Comparison of ENCODE assay signal across 8 cellular contexts in genomic region chr11:62081378-62082291, GRCh38. TPM values are rescaled to one million over a fixed set of nuclear protein-coding genes. Genes with fewer than 3 reads are reported as not detected.
DNase-seq lines count a peak whose midpoint lies in the region; ATAC-seq and TF ChIP-seq lines count a peak whose summit lies in the region.

No MANE protein-coding gene starts in this region.

- no peak overlapping the region for H3K4me3 ChIP-seq in NT2/D1 (ENCODE audit: insufficient read length, low read depth)
- H3K4me3 ChIP-seq in mucosa of descending colon = no peak overlapping the region

- H3K27ac Mint-ChIP-seq in CD4-positive, alpha-beta T cell = no peak overlapping the region
- H3K27ac Mint-ChIP-seq in endothelial cell (ENCODE audit: unreplicated experiment) = no peak overlapping the region

- peak; percentile 93 for ATAC-seq in CD4-positive, alpha-beta T cell (ENCODE audit: poor library complexity)
- ATAC-seq in mucosa of descending colon (peak; percentile 96), GM19351 (IDR thresholded peaks at IDR 0.05; ENCODE audit: unreplicated experiment) (no peak)

- H3K36me3 ChIP-seq in NT2/D1 (ENCODE audit: insufficient read depth, insufficient read length, low read length) = no peaks in the 10 kb centered on the region
- no peaks in the 10 kb centered on the region for H3K36me3 ChIP-seq in mucosa of descending colon (ENCODE audit: low read depth)

- H3K27me3 ChIP-seq in CD4-positive, alpha-beta T cell (ENCODE audit: control insufficient read depth, insufficient read depth, low read length) = no peaks in the 10 kb centered on the region
- no peaks in the 10 kb centered on the region for H3K27me3 ChIP-seq in NT2/D1 (ENCODE audit: insufficient read depth, insufficient read length)

- H3K4me1 ChIP-seq in NT2/D1 (ENCODE audit: insufficient read depth, insufficient read length) (no peaks in the 10 kb centered on the region), mucosa of descending colon (ENCODE audit: low read depth) (no peaks in the 10 kb centered on the region)

- intact Hi-C loops in CD4-positive, alpha-beta T cell (cut with DNase I, micrococcal nuclease) = loop anchor here (1.0 to 2.0 kb wide), 6 partner anchors 56 to 283 kb away; no protein-coding TSS in a partner anchor
- intact Hi-C loops in mucosa of descending colon (cut with DNase I, micrococcal nuclease) = loop anchor here in 1 of 2 donors (5.0 kb wide), 1 partner anchor 184 kb away; no protein-coding TSS in a partner anchor

- POLR2A ChIA-PET in CD4-positive, alpha-beta T cell (lab: Charles Lee) = interaction anchor here (0.8 to 2.3 kb wide), 10 partner anchors 26 to 288 kb away, joined by 3 to 40 read pairs (median 10); partner anchors contain the start of genes FEN1 and FTH1

- H3K9me3 ChIP-seq in CD4-positive, alpha-beta T cell (ENCODE audit: control insufficient read depth, low read length) = no peaks in the 10 kb centered on the region
- H3K9me3 ChIP-seq in NT2/D1 (ENCODE audit: insufficient read depth, low read length) = 0 out of 2 replicates have a peak, but pooled peaks cover 3% of the 10 kb centered on the region
- H3K9me3 ChIP-seq in mucosa of descending colon = no peaks in the 10 kb centered on the region

- peak overlapping the region; percentile 2 for H3K4me3 Mint-ChIP-seq in CD4-positive, alpha-beta T cell
- no peak overlapping the region for H3K4me3 Mint-ChIP-seq in endothelial cell (ENCODE audit: unreplicated experiment)

- peak; percentile 96 for TF ChIP-seq CTCF in CD4-positive, alpha-beta T cell (IDR thresholded peaks at IDR 0.05)
- TF ChIP-seq CTCF in endothelial cell (IDR thresholded peaks at IDR 0.05; ENCODE audit: unreplicated experiment) (peak; percentile 93), mucosa of descending colon (IDR thresholded peaks at IDR 0.05) (peak; percentile 61)

- H3K27ac ChIP-seq in CD4-positive, alpha-beta T cell (ENCODE audit: low read depth, low read length) = no peak overlapping the region

- H3K4me1 Mint-ChIP-seq in CD4-positive, alpha-beta T cell (ENCODE audit: low read depth) = peaks cover 8% of the 10 kb centered on the region
- H3K4me1 Mint-ChIP-seq in endothelial cell (ENCODE audit: unreplicated experiment) = no peaks in the 10 kb centered on the region

- no peaks in the 10 kb centered on the region for H3K36me3 Mint-ChIP-seq in CD4-positive, alpha-beta T cell (ENCODE audit: low read depth)
- H3K36me3 Mint-ChIP-seq in endothelial cell (ENCODE audit: low read depth, unreplicated experiment) = no peaks in the 10 kb centered on the region

- CTCF ChIA-PET in CD4-positive, alpha-beta T cell (lab: Charles Lee) = interaction anchor here (0.6 to 9.2 kb wide), 67 partner anchors 9 to 289 kb away, joined by 3 to 207 read pairs (median 4); partner anchors contain the start of genes BEST1, FADS2, FADS3 and FEN1

- H3K9ac ChIP-seq in NT2/D1 (ENCODE audit: insufficient read length, low read depth) = no peak overlapping the region

- H3K27me3 Mint-ChIP-seq in CD4-positive, alpha-beta T cell = no peaks in the 10 kb centered on the region
- H3K27me3 Mint-ChIP-seq in endothelial cell (ENCODE audit: unreplicated experiment) = peaks cover 2% of the 10 kb centered on the region

- no peaks in the 10 kb centered on the region for H3K9me3 Mint-ChIP-seq in CD4-positive, alpha-beta T cell
- no peaks in the 10 kb centered on the region for H3K9me3 Mint-ChIP-seq in endothelial cell (ENCODE audit: unreplicated experiment)

- peak; percentile 66 to 84 (median 78) for DNase-seq in CD4-positive, alpha-beta T cell
- peak; percentile 69 for DNase-seq in HuH-7.5 (ENCODE audit: low spot score)
- DNase-seq in NT2/D1 (ENCODE audit: low read depth, low spot score) = peak; percentile 58
- DNase-seq in activated CD8-positive, alpha-beta memory T cell treated with anti-CD3 and anti-CD28 coated beads, Interleukin-2, amount 50 U/mL, for 1 hour (ENCODE audit: extremely low read depth) = peak; percentile 56
- peak; percentile 84 for DNase-seq in endothelial cell (ENCODE audit: low spot score)
- peak; percentile 74 to 81 (median 80) for DNase-seq in mucosa of descending colon
- DNase-seq in stimulated activated CD8-positive, alpha-beta memory T cell treated with anti-CD3 and anti-CD28 coated beads, Interleukin-4, amount 100 ng/mL, for 4 hours (ENCODE audit: low read depth in 2 of 2, low spot score in 1 of 2) = peak; percentile 53 to 66

RNA-seq across cellular contexts. Expression of gene INCENP, which starts 42.2 kb away (rescaled TPM):
- total RNA-seq in CD4-positive, alpha-beta T cell = 10 to 100 TPM; 12.6 to 16.3 TPM
- total RNA-seq in endothelial cell (ENCODE audit: unreplicated experiment) (26.0 TPM), mucosa of descending colon (10 to 100 TPM; 29.9 to 36.1 (median 32.6) TPM)
